9 cellular contexts compared by ENCODE assay signal in genomic region chr1:54798769-54799641, GRCh38. TPM values are rescaled to one million over a fixed set of nuclear protein-coding genes. Genes with fewer than 3 reads are reported as not detected.
DNase-seq lines count a peak whose midpoint lies in the region; ATAC-seq and TF ChIP-seq lines count a peak whose summit lies in the region.
"Had no signal": no experiment of that assay in that cellular context is flagged by ENCODE, and none has a peak within 500 bp of the region (broad histone marks: within the 10 kb centered on the region; RNA-seq: fewer than 3 reads in every experiment).

No MANE protein-coding gene starts in this region.

- H3K36me3 ChIP-seq in HEK293 (ENCODE audit: control insufficient read depth in 2 of 2, insufficient read depth in 1 of 2, low read length in 2 of 2) (no peaks in the 10 kb centered on the region), mucosa of descending colon (ENCODE audit: low read depth) (no peaks in the 10 kb centered on the region), H7 (replicated peaks; ENCODE audit: control insufficient read depth, insufficient read depth, low read length) (no peaks in the 10 kb centered on the region)

- POLR2A ChIA-PET in HEK293 (lab: Yijun Ruan, JAX), result no interaction called here

- DNase-seq in GM12864 (ENCODE audit: low read depth) (peak; percentile 49), mucosa of descending colon (peak; percentile 67 to 76 (median 69)), KG1 (lab: John Stamatoyannopoulos, UW) (no peak), H7 (no peak)
- peak; percentile 56 to 69 for DNase-seq in activated CD4-positive, alpha-beta T cell treated with anti-CD3 and anti-CD28 coated beads, Interleukin-2, amount 50 U/mL, for 48 hours

- no peak overlapping the region for H3K27ac ChIP-seq in HEK293 (ENCODE audit: extremely low read depth, low read depth, low read length)

- ATAC-seq in mucosa of descending colon (peak; percentile 41), GM21515 (IDR thresholded peaks at IDR 0.05; ENCODE audit: unreplicated experiment) (no peak), SK-N-SH treated with all-trans-retinoic acid at 6 μM for 48 hours (no peak)

- intact Hi-C loops in mucosa of descending colon (cut with DNase I, micrococcal nuclease), result no loop called here

- TF ChIP-seq CTCF in GM12864 (IDR thresholded peaks at IDR 0.05; ENCODE audit: low read depth, low read length, missing control alignments), result no peak
- no peak for TF ChIP-seq CTCF in HEK293 (tag by site-specific recombination; IDR thresholded peaks at IDR 0.05)
- TF ChIP-seq CTCF in mucosa of descending colon (IDR thresholded peaks at IDR 0.05), result no peak

- H3K4me1 ChIP-seq in HEK293 (ENCODE audit: control insufficient read depth, insufficient read depth, low read length) (no peaks in the 10 kb centered on the region), mucosa of descending colon (ENCODE audit: low read depth) (peaks cover 68% of the 10 kb centered on the region)

- CTCF ChIA-PET in HEK293 (lab: Yijun Ruan, JAX), result interaction anchor here (0.6 to 1.2 kb wide), 2 partner anchors 9 to 532 kb away, joined by 3 to 4 read pairs; no protein-coding TSS in a partner anchor

- H3K9me3 ChIP-seq in HEK293 (ENCODE audit: control insufficient read depth, insufficient read depth, low read depth, low read length) (no peaks in the 10 kb centered on the region), mucosa of descending colon (no peaks in the 10 kb centered on the region)

- H3K4me3 ChIP-seq in GM12864 (ENCODE audit: low read depth, low read length), result peak overlapping the region; percentile 9; the same call in 1 of the 2 replicates
- no peak overlapping the region for H3K4me3 ChIP-seq in HEK293 (ENCODE audit: low read depth, low read length)
- H3K4me3 ChIP-seq in mucosa of descending colon, result no peak overlapping the region
- no peak overlapping the region for H3K4me3 ChIP-seq in H7 (ENCODE audit: insufficient read depth, low read depth, low read length)

- H3K27me3 ChIP-seq in H7 (ENCODE audit: control insufficient read depth, insufficient read depth, low read length), result peaks cover 20% of the 10 kb centered on the region

TF ChIP-seq in HEK293, 187 proteins besides CTCF, POLR2A, EP300 and RAD21 (continues in another document):
- TF ChIP-seq ZNF23 (tag by site-specific recombination; IDR thresholded peaks at IDR 0.05; ENCODE audit: borderline replicate concordance), result no peak
- no peak for TF ChIP-seq PRDM10 (tag by site-specific recombination; IDR thresholded peaks at IDR 0.05)
- no peak for TF ChIP-seq BCL11B (tag by site-specific recombination; IDR thresholded peaks at IDR 0.05; ENCODE audit: low read depth)
- TF ChIP-seq ZNF624 (tag by site-specific recombination; IDR thresholded peaks at IDR 0.05), result no peak
- TF ChIP-seq ZNF214 (tag by site-specific recombination; IDR thresholded peaks at IDR 0.05; ENCODE audit: borderline replicate concordance), result no peak
- TF ChIP-seq ZNF2 (tag by site-specific recombination; IDR thresholded peaks at IDR 0.05), result no peak
- TF ChIP-seq ZNF223 (tag by site-specific recombination; IDR thresholded peaks at IDR 0.05), result no peak
- peak; percentile 83; the same call in 1 of the 2 replicates for TF ChIP-seq MZF1 (tag by site-specific recombination; IDR thresholded peaks at IDR 0.05; ENCODE audit: borderline replicate concordance)
- TF ChIP-seq ZBTB17 (tag by site-specific recombination; IDR thresholded peaks at IDR 0.05), result no peak
- TF ChIP-seq ZNF155 (tag by site-specific recombination; IDR thresholded peaks at IDR 0.05), result no peak

TF ChIP-seq in SK-N-SH treated with all-trans-retinoic acid at 6 μM for 48 hours, 23 proteins besides CTCF, POLR2A, EP300 and RAD21:
- TF ChIP-seq ESRRG (CRISPR knock-in tag; IDR thresholded peaks at IDR 0.05), result no peak
- TF ChIP-seq ZFP3 (CRISPR knock-in tag; IDR thresholded peaks at IDR 0.05), result no peak
- no peak for TF ChIP-seq PPARA (CRISPR knock-in tag; IDR thresholded peaks at IDR 0.05; ENCODE audit: borderline replicate concordance)
- no peak for TF ChIP-seq CREB5 (CRISPR knock-in tag; IDR thresholded peaks at IDR 0.05; ENCODE audit: low read depth)
- TF ChIP-seq TOX (CRISPR knock-in tag; IDR thresholded peaks at IDR 0.05; ENCODE audit: borderline replicate concordance), result no peak
- TF ChIP-seq ZNF8 (CRISPR knock-in tag; IDR thresholded peaks at IDR 0.05), result no peak
- TF ChIP-seq SNAI2 (CRISPR knock-in tag; IDR thresholded peaks at IDR 0.05), result no peak
- no peak for TF ChIP-seq ISL1 (CRISPR knock-in tag; IDR thresholded peaks at IDR 0.05)
- no peak for TF ChIP-seq RARB (CRISPR knock-in tag; IDR thresholded peaks at IDR 0.05)
- no peak for TF ChIP-seq ZNF70 (CRISPR knock-in tag; IDR thresholded peaks at IDR 0.05)
- TF ChIP-seq ARNTL (CRISPR knock-in tag; IDR thresholded peaks at IDR 0.05; ENCODE audit: borderline replicate concordance, low read depth), result no peak
- TF ChIP-seq POU6F1 (CRISPR knock-in tag; IDR thresholded peaks at IDR 0.05; ENCODE audit: borderline replicate concordance, low read depth), result no peak
- TF ChIP-seq CSDC2 (CRISPR knock-in tag; IDR thresholded peaks at IDR 0.05), result no peak
- TF ChIP-seq TCF4 (CRISPR knock-in tag; IDR thresholded peaks at IDR 0.05; ENCODE audit: borderline replicate concordance), result no peak

RNA-seq across cellular contexts. Expression of gene TTC22, which starts 2.1 kb away (rescaled TPM):
- 100 to 1,000 TPM in 1 of 3 donors, 10 to 100 TPM in 2; 51.6 to 122 (median 70.8) TPM for total RNA-seq in mucosa of descending colon
- total RNA-seq in H7 (2014; rRNA removed; shearing (Covaris generic)), result 0.92 and 1.2 TPM in 2 replicates
- total RNA-seq: dermis microvascular lymphatic vessel endothelial cell had no signal

RNA-seq across cellular contexts. Expression of gene PARS2, which starts 34.7 kb away (rescaled TPM):
- 1 to 10 TPM; 6.4 to 8.7 (median 7.2) TPM for total RNA-seq in mucosa of descending colon
- 25.2 and 27.9 TPM in 2 replicates for total RNA-seq in H7 (2014; rRNA removed; shearing (Covaris generic))

Comparison
In these comparisons a context has a peak if more than half of its experiments do, and no peak if none do; other contexts are left out.
1. DNase-seq: peak in GM12864 (single experiment), activated CD4-positive, alpha-beta T cell treated with anti-CD3 and anti-CD28 coated beads, Interleukin-2, amount 50 U/mL, for 48 hours (2 of 2) and mucosa of descending colon (3 of 3); none in KG1 (single experiment) and H7 (single experiment).
2. RNA of gene TTC22, which starts 2.1 kb away (total RNA-seq): 51.6 to 122 TPM in mucosa of descending colon; 0.92 to 1.2 TPM in H7; every median in the first group is over 10 times any median in the second.